ENCODE assay signal across 14 cellular contexts in the genomic region with DNA sequence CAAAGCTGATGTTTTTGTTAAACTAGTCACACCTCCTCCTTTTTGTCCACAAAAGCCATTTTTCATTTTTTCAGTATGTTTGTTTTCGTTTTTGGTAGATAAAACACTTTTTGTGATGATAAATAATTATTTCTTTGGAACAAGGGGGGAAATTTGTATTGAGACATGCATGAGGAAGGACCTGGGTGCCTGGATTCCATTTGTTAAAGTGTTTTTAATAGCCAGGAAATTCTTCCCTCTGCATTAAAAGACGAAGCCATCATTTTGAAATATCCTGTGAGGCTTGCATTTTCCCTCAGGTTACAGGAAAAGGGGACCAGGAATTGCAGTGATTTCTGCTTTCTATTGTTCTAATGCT. TPM values are rescaled to one million over a fixed set of nuclear protein-coding genes. Genes with fewer than 3 reads are reported as not detected.
DNase-seq lines count a peak whose midpoint lies in the region; ATAC-seq, FAIRE-seq and TF ChIP-seq lines count a peak whose summit lies in the region.
"Had no signal": no experiment of that assay in that cellular context is flagged by ENCODE, and none has a peak within 500 bp of the region (broad histone marks: within the 10 kb centered on the region; RNA-seq: fewer than 3 reads in every experiment).

No MANE protein-coding gene starts in this region.

- dilution Hi-C loops in mammary epithelial cell (cut with HindIII; ENCODE audit: low sequenced_read_pairs) = no loop called here

- WGBS in mammary epithelial cell (ENCODE audit: low coverage, missing lambda C conversion rate) = 0% methylated on average over 2 of the region's 2 CpGs
- WGBS in spleen, 5 donors = 2 to 7% (median 4%) methylated on average over 2 of the region's 2 CpGs

- H3K36me3 ChIP-seq in mammary epithelial cell (ENCODE audit: insufficient read depth, low read length) (no peaks in the 10 kb centered on the region), MM.1S (replicated peaks; ENCODE audit: insufficient read depth, low read length) (no peaks in the 10 kb centered on the region), endocrine pancreas (ENCODE audit: control insufficient read depth, insufficient read depth, low read length) (no peaks in the 10 kb centered on the region), spleen (no peaks in the 10 kb centered on the region)
- H3K36me3 ChIP-seq: breast epithelium had no signal

- peaks cover 6% of the 10 kb centered on the region; the same call in 1 of the 2 replicates for H3F3A ChIP-seq in MM.1S (ENCODE audit: insufficient read depth, low read length)

- no peak for ATAC-seq in GM19324 (IDR thresholded peaks at IDR 0.05; ENCODE audit: low FRiP score, unreplicated experiment)

- H3K4me2 ChIP-seq in mammary epithelial cell (ENCODE audit: insufficient read depth, low read depth, low read length) = no peak overlapping the region
- H3K4me2 ChIP-seq in MM.1S (ENCODE audit: low read depth, low read length) = peak overlapping the region; percentile 25

- BruUV-seq in mammary epithelial cell (replicated peaks; lab: Mats Ljungman, UMichigan) (no TSS peak), MCF 10A (replicated peaks; lab: Mats Ljungman, UMichigan) (no TSS peak)

- H2AFZ ChIP-seq in mammary epithelial cell (ENCODE audit: low read depth, low read length) (peak overlapping the region; percentile 62), MM.1S (ENCODE audit: low read length) (0 out of 2 replicates have a peak overlapping the region, but pooled peaks have one; percentile 28)

- no peak for FAIRE-seq in H54 (lab: Jason Lieb, UNC)
- FAIRE-seq: urothelium cell line had no signal

- no peak overlapping the region for H3K4me3 Mint-ChIP-seq in MCF 10A (ENCODE audit: unreplicated experiment)
- H3K4me3 Mint-ChIP-seq: stimulated activated memory B cell treated with anti-CD40 and anti-IgM and Interleukin-4, amounts not matched to agents 10 μg/mL and 1 μg/mL and 100 μg/mL, for 72 hours had no signal

- no peaks in the 10 kb centered on the region for H3K9me2 ChIP-seq in MM.1S (replicated peaks; ENCODE audit: insufficient read depth, low read length)

- H3K79me2 ChIP-seq in mammary epithelial cell (ENCODE audit: insufficient read depth, low read length) (no peaks in the 10 kb centered on the region), MM.1S (ENCODE audit: low read length) (no peaks in the 10 kb centered on the region)

- H3K36me3 Mint-ChIP-seq in MCF 10A (ENCODE audit: insufficient read depth, unreplicated experiment) = no peaks in the 10 kb centered on the region
- H3K36me3 Mint-ChIP-seq: stimulated activated memory B cell treated with anti-CD40 and anti-IgM and Interleukin-4, amounts not matched to agents 10 μg/mL and 1 μg/mL and 100 μg/mL, for 72 hours had no signal

- in situ Hi-C loops in mammary epithelial cell (cut with MboI; ENCODE audit: low sequenced_read_pairs in 2 of 2) = loop anchor here (25.0 kb wide), 2 partner anchors 328 to 578 kb away; a partner anchor contains a TSS

- no peak for DNase-seq in mammary epithelial cell
- DNase-seq in MCF 10A (ENCODE audit: unreplicated experiment) = no peak
- DNase-seq in MM.1S = no peak
- DNase-seq in spleen = no peak
- no peak for DNase-seq in H54 (ENCODE audit: insufficient read length, low spot score)
- no peak for DNase-seq in HuH-7.5 (ENCODE audit: low spot score)

- H3K4me3 ChIP-seq in mammary epithelial cell (replicated peaks in 1 of 3; ENCODE audit: insufficient read depth in 1 of 3, low read depth in 2 of 3, low read length in 3 of 3) (no peak overlapping the region), MM.1S (ENCODE audit: low read length) (no peak overlapping the region), endocrine pancreas (ENCODE audit: control insufficient read depth, insufficient read depth, low read length) (peak overlapping the region; percentile 68), spleen (no peak overlapping the region)

- no peak overlapping the region for H3K27ac ChIP-seq in mammary epithelial cell (ENCODE audit: insufficient read depth, low read depth, low read length)
- peak overlapping the region; percentile 17; the same call in 1 of the 2 replicates for H3K27ac ChIP-seq in MM.1S (ENCODE audit: low read length)
- H3K27ac ChIP-seq in spleen = peak overlapping the region in 5 of 8 donors; percentile 6 to 40 (median 37)
- H3K27ac ChIP-seq: breast epithelium had no signal

- H3K4me1 ChIP-seq in mammary epithelial cell (ENCODE audit: insufficient read depth, low read length) (peaks cover 12% of the 10 kb centered on the region), MM.1S (ENCODE audit: low read length) (peaks cover 46% of the 10 kb centered on the region), endocrine pancreas (ENCODE audit: control insufficient read depth, insufficient read depth, low read length) (no peaks in the 10 kb centered on the region), spleen (peaks cover 18 to 46% (median 36%) of the 10 kb centered on the region in 6 donors)
- H3K4me1 ChIP-seq: breast epithelium had no signal

- CTCF ChIA-PET in mammary epithelial cell (lab: Charles Lee; ENCODE audit: low non-redundant PET) = interaction anchor here (0.5 to 1.0 kb wide), 2 partner anchors 75 to 829 kb away, joined by 4 read pairs; no protein-coding TSS in a partner anchor
- CTCF ChIA-PET in MCF 10A (lab: Yijun Ruan, JAX) = interaction anchor here (0.6 to 5.6 kb wide), 45 partner anchors 9 to 590 kb away, joined by 3 to 93 read pairs (median 4); no protein-coding TSS in a partner anchor

- POLR2A ChIA-PET in MCF 10A (lab: Yijun Ruan, JAX) = interaction anchor here (0.5 to 1.2 kb wide), 6 partner anchors 86 to 334 kb away, joined by 3 to 5 read pairs (median 4); a partner anchor contains a TSS

- H3K9me3 ChIP-seq in mammary epithelial cell (replicated peaks; ENCODE audit: insufficient read depth, low read length) = no peaks in the 10 kb centered on the region
- no peaks in the 10 kb centered on the region for H3K9me3 ChIP-seq in MM.1S (replicated peaks; ENCODE audit: insufficient read depth, low read length)
- no peaks in the 10 kb centered on the region for H3K9me3 ChIP-seq in endocrine pancreas (ENCODE audit: control insufficient read depth, low read length)
- H3K9me3 ChIP-seq in spleen = no peaks in the 10 kb centered on the region
- H3K9me3 ChIP-seq: breast epithelium had no signal

- H3K9me3 Mint-ChIP-seq in MCF 10A (ENCODE audit: unreplicated experiment) = no peaks in the 10 kb centered on the region
- H3K9me3 Mint-ChIP-seq: effector memory CD8-positive, alpha-beta T cell; stimulated activated memory B cell treated with anti-CD40 and anti-IgM and Interleukin-4, amounts not matched to agents 10 μg/mL and 1 μg/mL and 100 μg/mL, for 72 hours had no signal

- H3K27ac Mint-ChIP-seq in MCF 10A (ENCODE audit: low read depth, unreplicated experiment) = no peak overlapping the region
- H3K27ac Mint-ChIP-seq: stimulated activated memory B cell treated with anti-CD40 and anti-IgM and Interleukin-4, amounts not matched to agents 10 μg/mL and 1 μg/mL and 100 μg/mL, for 72 hours had no signal

- TF ChIP-seq POLR2A in spleen (IDR thresholded peaks at IDR 0.05) (no peak), H54 (IDR thresholded peaks at IDR 0.05; ENCODE audit: low read depth, low read length) (no peak)

- peaks cover 14% of the 10 kb centered on the region for H3K4me1 Mint-ChIP-seq in MCF 10A (ENCODE audit: insufficient read depth, unreplicated experiment)

- H3K27me3 ChIP-seq in mammary epithelial cell (ENCODE audit: insufficient read depth, low read length) (no peaks in the 10 kb centered on the region), MM.1S (replicated peaks; ENCODE audit: insufficient read depth, low read length) (no peaks in the 10 kb centered on the region), endocrine pancreas (ENCODE audit: control insufficient read depth, insufficient read depth, low read length) (no peaks in the 10 kb centered on the region), spleen (replicated peaks in 1 of 7) (peaks cover 0 to 55% (median 0%) of the 10 kb centered on the region in 7 donors)
- H3K27me3 ChIP-seq: breast epithelium had no signal

- H3K27me3 Mint-ChIP-seq in MCF 10A (ENCODE audit: insufficient read depth, unreplicated experiment) = no peaks in the 10 kb centered on the region

- H4K20me1 ChIP-seq in mammary epithelial cell (ENCODE audit: insufficient read depth, low read length) (no peaks in the 10 kb centered on the region), MM.1S (ENCODE audit: insufficient read depth, low read length) (no peaks in the 10 kb centered on the region)

- intact Hi-C loops in mammary epithelial cell (cut with micrococcal nuclease) (loop anchor here (1.0 to 10.0 kb wide), 11 partner anchors 57 to 1243 kb away; no protein-coding TSS in a partner anchor), MCF 10A (cut with micrococcal nuclease) (loop anchor here (1.0 to 10.0 kb wide), 9 partner anchors 94 to 1243 kb away; a partner anchor contains a TSS), spleen (cut with DNase I; ENCODE audit: low total_unique reads) (loop anchor here (10.0 kb wide), 1 partner anchor 131 kb away; no protein-coding TSS in a partner anchor)

- no peak overlapping the region for H3K9ac ChIP-seq in mammary epithelial cell (ENCODE audit: insufficient read depth, low read length)
- peak overlapping the region; percentile 15; the same call in 1 of the 2 replicates for H3K9ac ChIP-seq in MM.1S (ENCODE audit: low read length)
- no peak overlapping the region for H3K9ac ChIP-seq in endocrine pancreas (ENCODE audit: control insufficient read depth, insufficient read depth, low read length)

- TF ChIP-seq CTCF in mammary epithelial cell (conservative IDR thresholded peaks at IDR 0.05 in 1 of 2, IDR thresholded peaks at IDR 0.05 in 1 of 2; ENCODE audit: extremely low read depth in 1 of 2, insufficient read depth in 1 of 2, low read depth in 1 of 2, low read length in 2 of 2) (no peak), MCF 10A (IDR thresholded peaks at IDR 0.05; ENCODE audit: unreplicated experiment) (no peak), MM.1S (IDR thresholded peaks at IDR 0.05; ENCODE audit: low read length) (no peak), spleen (IDR thresholded peaks at IDR 0.05 in 8 of 11, conservative IDR thresholded peaks at IDR 0.05 in 3 of 11) (peak in 3 of 11 experiments; percentile 1 to 46 (median 3))

RNA-seq across cellular contexts. Expression of a gene that starts 52.1 kb away (rescaled TPM):
- total RNA-seq in mammary epithelial cell (not detected), MCF 10A (2022) (not detected in 2 replicates), spleen (1 to 10 TPM; 2.1 to 9.9 (median 3.0) TPM)
- polyA plus RNA-seq in mammary epithelial cell (not detected), spleen (1 to 10 TPM; 1.4 to 3.8 (median 1.9) TPM)
- polyA minus RNA-seq in mammary epithelial cell = not detected
- total RNA-seq: H7, skeletal muscle tissue had no signal
